Comparison of ENCODE assay signal across 22 cellular contexts in genomic region chr20:15060265-15061060, GRCh38.
DNase-seq lines count a peak whose midpoint lies in the region; ATAC-seq lines count a peak whose summit lies in the region.
"Had no signal": no experiment of that assay in that cellular context is flagged by ENCODE, and none has a peak within 500 bp of the region (broad histone marks: within the 10 kb centered on the region; RNA-seq: fewer than 3 reads in every experiment).

No MANE protein-coding gene starts in this region.

- no peak overlapping the region for H3K4ac ChIP-seq in mesendoderm (ENCODE audit: low read depth, low read length)

- H2BK5ac ChIP-seq in mesendoderm (ENCODE audit: low read length) = no peak overlapping the region

- H3K36me3 Mint-ChIP-seq in stimulated activated memory B cell treated with anti-CD40 and anti-IgM and Interleukin-4, amounts not matched to agents 10 μg/mL and 1 μg/mL and 100 μg/mL, for 72 hours = no peaks in the 10 kb centered on the region
- H3K36me3 Mint-ChIP-seq: CD14-positive monocyte had no signal

- no peak overlapping the region for H3K27ac Mint-ChIP-seq in stimulated activated memory B cell treated with anti-CD40 and anti-IgM and Interleukin-4, amounts not matched to agents 10 μg/mL and 1 μg/mL and 100 μg/mL, for 72 hours

- H3K79me1 ChIP-seq in mesendoderm (ENCODE audit: low read length) = no peaks in the 10 kb centered on the region

- no peaks in the 10 kb centered on the region for H3K4me1 ChIP-seq in mesendoderm (ENCODE audit: control insufficient read depth, low read depth, low read length)

- no peak overlapping the region for H3K4me2 ChIP-seq in mesendoderm (ENCODE audit: low read length)

- H3K9me3 Mint-ChIP-seq in stimulated activated memory B cell treated with anti-CD40 and anti-IgM and Interleukin-4, amounts not matched to agents 10 μg/mL and 1 μg/mL and 100 μg/mL, for 72 hours = no peaks in the 10 kb centered on the region

- no peak overlapping the region for H2AK5ac ChIP-seq in mesendoderm (ENCODE audit: low read length)

- H4K8ac ChIP-seq in mesendoderm (ENCODE audit: low read depth, low read length) = no peak overlapping the region

- no CpG with 5 or more reads among the region's 8 CpGs for WGBS in mesendoderm (ENCODE audit: extremely low coverage, insufficient coverage, low lambda C conversion rate)

- H3K27ac ChIP-seq in mesendoderm (ENCODE audit: low read depth, low read length) = no peak overlapping the region
- H3K27ac ChIP-seq: SK-N-MC had no signal

- H3K79me2 ChIP-seq in mesendoderm (ENCODE audit: control insufficient read depth, insufficient read depth, low read length) = no peaks in the 10 kb centered on the region

- no peak overlapping the region for H2BK120ac ChIP-seq in mesendoderm (ENCODE audit: low read depth, low read length)

- H3K27me3 ChIP-seq in mesendoderm (ENCODE audit: insufficient read depth, low read length, poor library complexity) = no peaks in the 10 kb centered on the region

- peak; percentile 76 for ATAC-seq in HG02870 (IDR thresholded peaks at IDR 0.05; ENCODE audit: unreplicated experiment)
- ATAC-seq in stimulated activated memory B cell treated with anti-CD40 and anti-IgM and Interleukin-4, amounts not matched to agents 10 μg/mL and 1 μg/mL and 100 μg/mL, for 72 hours = peak; percentile 56
- no peak for ATAC-seq in HG02798 (IDR thresholded peaks at IDR 0.05; ENCODE audit: poor library complexity, unreplicated experiment)
- ATAC-seq: HCT116, K562 had no signal

- DNase-seq in dermis blood vessel endothelial cell (peak; percentile 4), mesendoderm (no peak), cerebellum (ENCODE audit: low spot score) (no peak), medulla oblongata (ENCODE audit: extremely low spot score) (no peak)
- DNase-seq: COR-L47; DMS 273 treated with DMSO at 0.1 percent for 48 hours; DND-41; GOT3; NCI-H1105; NCI-H2081 treated with DMSO at 0.1 percent for 48 hours; NCI-H510A; NCI-H748 treated with DMSO at 0.1 percent for 48 hours; NK-92 treated with Interleukin-12 subunit alpha and Interleukin-12 subunit beta, amount 100 ng/mL, for 24 hours; OCI-M1; SHP77 had no signal

- peak overlapping the region; percentile 6 for H3K18ac ChIP-seq in mesendoderm (ENCODE audit: low read length)

- H3K36me3 ChIP-seq in mesendoderm (ENCODE audit: control insufficient read depth, insufficient read depth, low read length) = no peaks in the 10 kb centered on the region

- H3K56ac ChIP-seq in mesendoderm (ENCODE audit: low read length) = no peak overlapping the region

- H3K23ac ChIP-seq in mesendoderm (ENCODE audit: low read length) = no peak overlapping the region

- no peaks in the 10 kb centered on the region for H3K4me1 Mint-ChIP-seq in stimulated activated memory B cell treated with anti-CD40 and anti-IgM and Interleukin-4, amounts not matched to agents 10 μg/mL and 1 μg/mL and 100 μg/mL, for 72 hours
- H3K4me1 Mint-ChIP-seq: CD14-positive monocyte had no signal

- peaks cover 4% of the 10 kb centered on the region for H3K27me3 Mint-ChIP-seq in stimulated activated memory B cell treated with anti-CD40 and anti-IgM and Interleukin-4, amounts not matched to agents 10 μg/mL and 1 μg/mL and 100 μg/mL, for 72 hours

- no peak overlapping the region for H3K9ac ChIP-seq in mesendoderm (ENCODE audit: low read length)

- no peak overlapping the region for H3K4me3 Mint-ChIP-seq in stimulated activated memory B cell treated with anti-CD40 and anti-IgM and Interleukin-4, amounts not matched to agents 10 μg/mL and 1 μg/mL and 100 μg/mL, for 72 hours
- H3K4me3 Mint-ChIP-seq: CD14-positive monocyte had no signal

- H2BK15ac ChIP-seq in mesendoderm (replicated peaks; ENCODE audit: low read depth) = no peak overlapping the region

- no peak overlapping the region for H3K4me3 ChIP-seq in mesendoderm (ENCODE audit: low read length)
- H3K4me3 ChIP-seq: K562, SK-N-MC had no signal

- no peak overlapping the region for H4K5ac ChIP-seq in mesendoderm (ENCODE audit: low read length)
